ENCODE assay signal across 19 cellular contexts in genomic region chr2:58376592-58376991, GRCh38.
DNase-seq lines count a peak whose midpoint lies in the region; ATAC-seq and TF ChIP-seq lines count a peak whose summit lies in the region.
"Had no signal": no experiment of that assay in that cellular context is flagged by ENCODE, and none has a peak within 500 bp of the region (broad histone marks: within the 10 kb centered on the region; RNA-seq: fewer than 3 reads in every experiment).

No MANE protein-coding gene starts in this region.

- no peaks in the 10 kb centered on the region for H3K9me3 ChIP-seq in RWPE2 (ENCODE audit: severe bottlenecking)
- H3K9me3 ChIP-seq in WERI-Rb-1 (ENCODE audit: severe bottlenecking), result no peaks in the 10 kb centered on the region
- H3K9me3 ChIP-seq: MG63, SJSA1 had no signal

- no peak overlapping the region for H3K4me3 ChIP-seq in ACC112 (ENCODE audit: low read depth, low read length)
- H3K4me3 ChIP-seq in RWPE2 (ENCODE audit: severe bottlenecking), result no peak overlapping the region
- no peak overlapping the region for H3K4me3 ChIP-seq in WERI-Rb-1 (ENCODE audit: low read depth, low read length)
- H3K4me3 ChIP-seq: heart left ventricle, MG63, SJSA1, spleen had no signal

- H3K27ac ChIP-seq in ACC112 (ENCODE audit: low read depth, low read length) (peak overlapping the region; percentile 4; the same call in 1 of the 2 replicates), RWPE2 (ENCODE audit: poor library complexity, severe bottlenecking) (no peak overlapping the region), WERI-Rb-1 (no peak overlapping the region)
- H3K27ac ChIP-seq: epithelial cell of prostate, heart left ventricle, parathyroid adenoma, SJSA1, spleen had no signal

- no peaks in the 10 kb centered on the region for H3K27me3 ChIP-seq in ACC112 (ENCODE audit: insufficient read depth, low read length)
- no peaks in the 10 kb centered on the region for H3K27me3 ChIP-seq in RWPE2 (ENCODE audit: insufficient read depth, poor library complexity, severe bottlenecking)
- H3K27me3 ChIP-seq in WERI-Rb-1 (ENCODE audit: insufficient read depth, low read depth, severe bottlenecking), result no peaks in the 10 kb centered on the region
- H3K27me3 ChIP-seq: heart left ventricle, MG63, SJSA1, spleen had no signal

- TF ChIP-seq CTCF in RWPE2 (IDR thresholded peaks at IDR 0.05; ENCODE audit: poor library complexity, severe bottlenecking) (no peak), WERI-Rb-1 (IDR thresholded peaks at IDR 0.05; ENCODE audit: low read depth, low read length) (no peak)

- H3K36me3 ChIP-seq in ACC112 (ENCODE audit: insufficient read depth, low read length), result no peaks in the 10 kb centered on the region
- H3K36me3 ChIP-seq in RWPE2 (ENCODE audit: low read depth), result no peaks in the 10 kb centered on the region
- no peaks in the 10 kb centered on the region for H3K36me3 ChIP-seq in WERI-Rb-1
- H3K36me3 ChIP-seq: heart left ventricle, MG63, SJSA1, spleen had no signal

- H3K79me2 ChIP-seq in ACC112 (ENCODE audit: control insufficient read depth, insufficient read depth, low read length, unreplicated experiment), result no peaks in the 10 kb centered on the region
- H3K79me2 ChIP-seq: parathyroid adenoma had no signal

- H3K4me1 ChIP-seq in ACC112 (ENCODE audit: control insufficient read depth, insufficient read depth, low read length, unreplicated experiment), result peaks cover 7% of the 10 kb centered on the region
- H3K4me1 ChIP-seq in RWPE2 (ENCODE audit: insufficient read depth, poor library complexity, severe bottlenecking), result no peaks in the 10 kb centered on the region
- H3K4me1 ChIP-seq: heart left ventricle, parathyroid adenoma, SJSA1, spleen had no signal

- ATAC-seq in GM18867 (IDR thresholded peaks at IDR 0.05; ENCODE audit: unreplicated experiment) (peak; percentile 55), HG02870 (IDR thresholded peaks at IDR 0.05; ENCODE audit: unreplicated experiment) (peak; percentile 87), RWPE2 (ENCODE audit: low read depth) (0 out of 3 replicates have a peak, but pooled peaks have one; percentile 21), GM21515 (IDR thresholded peaks at IDR 0.05; ENCODE audit: unreplicated experiment) (no peak)
- ATAC-seq: heart left ventricle had no signal

- DNase-seq in RWPE2 (ENCODE audit: low spot score) (no peak), DMS153 treated with DMSO at 0.1 percent for 48 hours (lab: John Stamatoyannopoulos, UW; ENCODE audit: unreplicated experiment) (no peak), WERI-Rb-1 (no peak)
- no peak for DNase-seq in stimulated activated CD4-positive, alpha-beta T cell treated with anti-CD3 and anti-CD28 coated beads, Interleukin-1b, Interleukin-23, amount 100 ng/mL, for 48 hours
- DNase-seq: aorta; COR-L47; heart left ventricle; MG63; NK-92 treated with Interleukin-12 subunit alpha and Interleukin-12 subunit beta, amount 100 ng/mL, for 24 hours; spleen; substantia nigra; T1000 had no signal

- H2AFZ ChIP-seq in ACC112 (ENCODE audit: low read length, unreplicated experiment), result no peak overlapping the region
- H2AFZ ChIP-seq: parathyroid adenoma had no signal
